Comparison of ENCODE assay signal across 24 cellular contexts in the genomic region with DNA sequence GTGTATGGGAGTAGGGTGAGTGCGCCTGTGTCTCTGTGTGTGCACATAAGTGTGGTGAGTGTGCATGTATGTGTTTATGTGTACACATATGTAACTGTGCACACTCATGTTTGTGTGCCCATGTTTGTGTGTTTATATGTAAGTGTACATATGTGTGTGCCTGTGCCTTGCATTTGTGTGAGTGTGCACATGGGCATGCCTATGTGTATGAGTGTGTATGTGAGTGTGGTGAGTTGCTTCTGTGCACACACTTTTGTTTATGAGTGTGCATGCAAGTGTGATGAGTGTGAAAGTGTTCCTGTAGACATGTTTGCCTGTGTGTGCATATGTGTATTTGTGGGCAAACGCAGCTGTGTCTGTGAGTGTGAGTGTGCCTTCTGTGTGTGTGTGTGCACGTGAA. TPM values are rescaled to one million over a fixed set of nuclear protein-coding genes. Genes with fewer than 3 reads are reported as not detected.
DNase-seq lines count a peak whose midpoint lies in the region; ATAC-seq lines count a peak whose summit lies in the region.
"Had no signal": no experiment of that assay in that cellular context is flagged by ENCODE, and none has a peak within 500 bp of the region (broad histone marks: within the 10 kb centered on the region; RNA-seq: fewer than 3 reads in every experiment).

No MANE protein-coding gene starts in this region.

- peaks cover 5 to 82% (median 69%) of the 10 kb centered on the region in 10 experiments; a peak in 18 of 20 replicates for H3K4me1 ChIP-seq in BLaER1 treated with 17β-estradiol and CSF1 and Interleukin-3, amounts not matched to agents 10 nM and 100 nM
- peaks cover 0 to 3% of the 10 kb centered on the region in 2 donors for H3K4me1 ChIP-seq in neuronal stem cell (ENCODE audit: control insufficient read depth in 2 of 2, insufficient read depth in 1 of 2, low read depth in 1 of 2, low read length in 2 of 2)

- H3K4me1 Mint-ChIP-seq in activated CD4-positive, alpha-beta T cell treated with anti-CD3 and anti-CD28 coated beads, Interleukin-2, amount 10 ng/mL, durations not matched to agents 7 days and 5 days = peaks cover 44% of the 10 kb centered on the region
- peaks cover 48% of the 10 kb centered on the region for H3K4me1 Mint-ChIP-seq in activated T-helper 2 cell treated with anti-CD3 and anti-CD28 coated beads, Interferon-gamma antibody, Interleukin-2, Interleukin-4, amounts not matched to agents 10 μg/mL and 5 μg/mL and 100 μg/mL, durations not matched to agents 14 hours and 24 hours and 36 hours (ENCODE audit: low read depth)
- H3K4me1 Mint-ChIP-seq in activated CD8-positive, alpha-beta memory T cell treated with anti-CD3 and anti-CD28 coated beads, Interleukin-2, amount 10 ng/mL, durations not matched to agents 7 days and 5 days = peaks cover 44% of the 10 kb centered on the region

- no peak overlapping the region for H3K4me3 ChIP-seq in BLaER1 treated with 17β-estradiol and CSF1 and Interleukin-3, amounts not matched to agents 10 nM and 100 nM
- H3K4me3 ChIP-seq in neuronal stem cell (ENCODE audit: low read length in 2 of 2) = peak overlapping the region in 1 of 2 donors; percentile 59
- H3K4me3 ChIP-seq: GM12878 had no signal

- no peak overlapping the region for H3K18ac ChIP-seq in neuronal stem cell (ENCODE audit: low read length)

- POLR2A ChIA-PET in activated CD4-positive, alpha-beta T cell treated with anti-CD3 and anti-CD28 coated beads, Interleukin-2, amount 10 ng/mL, durations not matched to agents 7 days and 5 days (lab: Charles Lee) = no interaction called here

- no peak overlapping the region for H2BK12ac ChIP-seq in neuronal stem cell (ENCODE audit: low read length)

- no peak overlapping the region for H3K4me3 Mint-ChIP-seq in activated CD4-positive, alpha-beta T cell treated with anti-CD3 and anti-CD28 coated beads, Interleukin-2, amount 10 ng/mL, durations not matched to agents 7 days and 5 days
- H3K4me3 Mint-ChIP-seq in activated T-helper 2 cell treated with anti-CD3 and anti-CD28 coated beads, Interferon-gamma antibody, Interleukin-2, Interleukin-4, amounts not matched to agents 10 μg/mL and 5 μg/mL and 100 μg/mL, durations not matched to agents 14 hours and 24 hours and 36 hours (ENCODE audit: low read depth) = no peak overlapping the region
- H3K4me3 Mint-ChIP-seq in activated CD8-positive, alpha-beta memory T cell treated with anti-CD3 and anti-CD28 coated beads, Interleukin-2, amount 10 ng/mL, durations not matched to agents 7 days and 5 days = no peak overlapping the region
- H3K4me3 Mint-ChIP-seq: CD8-positive, alpha-beta T cell had no signal

- H3K27ac Mint-ChIP-seq in activated CD4-positive, alpha-beta T cell treated with anti-CD3 and anti-CD28 coated beads, Interleukin-2, amount 10 ng/mL, durations not matched to agents 7 days and 5 days = peak overlapping the region; percentile 28
- peak overlapping the region; percentile 1 for H3K27ac Mint-ChIP-seq in activated T-helper 2 cell treated with anti-CD3 and anti-CD28 coated beads, Interferon-gamma antibody, Interleukin-2, Interleukin-4, amounts not matched to agents 10 μg/mL and 5 μg/mL and 100 μg/mL, durations not matched to agents 14 hours and 24 hours and 36 hours
- no peak overlapping the region for H3K27ac Mint-ChIP-seq in activated CD8-positive, alpha-beta memory T cell treated with anti-CD3 and anti-CD28 coated beads, Interleukin-2, amount 10 ng/mL, durations not matched to agents 7 days and 5 days
- H3K27ac Mint-ChIP-seq: CD8-positive, alpha-beta T cell had no signal

- H3K9me3 Mint-ChIP-seq in activated CD4-positive, alpha-beta T cell treated with anti-CD3 and anti-CD28 coated beads, Interleukin-2, amount 10 ng/mL, durations not matched to agents 7 days and 5 days = no peaks in the 10 kb centered on the region
- H3K9me3 Mint-ChIP-seq in activated T-helper 2 cell treated with anti-CD3 and anti-CD28 coated beads, Interferon-gamma antibody, Interleukin-2, Interleukin-4, amounts not matched to agents 10 μg/mL and 5 μg/mL and 100 μg/mL, durations not matched to agents 14 hours and 24 hours and 36 hours = no peaks in the 10 kb centered on the region
- H3K9me3 Mint-ChIP-seq in activated CD8-positive, alpha-beta memory T cell treated with anti-CD3 and anti-CD28 coated beads, Interleukin-2, amount 10 ng/mL, durations not matched to agents 7 days and 5 days (ENCODE audit: low read depth) = no peaks in the 10 kb centered on the region
- H3K9me3 Mint-ChIP-seq: CD8-positive, alpha-beta T cell had no signal

- H3K4ac ChIP-seq in neuronal stem cell (ENCODE audit: low read length) = no peak overlapping the region

- no peak overlapping the region for H2BK15ac ChIP-seq in neuronal stem cell (ENCODE audit: low read length)

- no peak overlapping the region for H2BK5ac ChIP-seq in neuronal stem cell (ENCODE audit: low read length)

- no peak overlapping the region for H2AK5ac ChIP-seq in neuronal stem cell (ENCODE audit: low read depth, low read length)

- no peak overlapping the region for H4K91ac ChIP-seq in neuronal stem cell (ENCODE audit: low read depth, low read length, poor library complexity)

- peaks cover 3% of the 10 kb centered on the region for H3K79me1 ChIP-seq in neuronal stem cell (ENCODE audit: low read depth, low read length)

- no peaks in the 10 kb centered on the region for H3K27me3 Mint-ChIP-seq in activated CD4-positive, alpha-beta T cell treated with anti-CD3 and anti-CD28 coated beads, Interleukin-2, amount 10 ng/mL, durations not matched to agents 7 days and 5 days
- no peaks in the 10 kb centered on the region for H3K27me3 Mint-ChIP-seq in activated T-helper 2 cell treated with anti-CD3 and anti-CD28 coated beads, Interferon-gamma antibody, Interleukin-2, Interleukin-4, amounts not matched to agents 10 μg/mL and 5 μg/mL and 100 μg/mL, durations not matched to agents 14 hours and 24 hours and 36 hours (ENCODE audit: low read depth)
- no peaks in the 10 kb centered on the region for H3K27me3 Mint-ChIP-seq in activated CD8-positive, alpha-beta memory T cell treated with anti-CD3 and anti-CD28 coated beads, Interleukin-2, amount 10 ng/mL, durations not matched to agents 7 days and 5 days

- CTCF ChIA-PET in activated CD4-positive, alpha-beta T cell treated with anti-CD3 and anti-CD28 coated beads, Interleukin-2, amount 10 ng/mL, durations not matched to agents 7 days and 5 days (lab: Charles Lee) = no interaction called here
- CTCF ChIA-PET in activated CD8-positive, alpha-beta memory T cell treated with anti-CD3 and anti-CD28 coated beads, Interleukin-2, amount 10 ng/mL, durations not matched to agents 7 days and 5 days (lab: Charles Lee) = no interaction called here

- intact Hi-C loops in activated T-helper 2 cell treated with anti-CD3 and anti-CD28 coated beads, Interferon-gamma antibody, Interleukin-2, Interleukin-4, amounts not matched to agents 10 μg/mL and 5 μg/mL and 100 μg/mL, durations not matched to agents 14 hours and 24 hours and 36 hours (cut with micrococcal nuclease) = no loop called here

- no peak overlapping the region for H2BK120ac ChIP-seq in neuronal stem cell (ENCODE audit: low read depth, low read length)

- 0 out of 22 replicates have a peak overlapping the region, but pooled peaks of 1 of the 11 experiments have one; percentile 14 for H3K9ac ChIP-seq in BLaER1 treated with 17β-estradiol and CSF1 and Interleukin-3, amounts not matched to agents 10 nM and 100 nM
- no peak overlapping the region for H3K9ac ChIP-seq in neuronal stem cell (ENCODE audit: low read depth, low read length, poor library complexity)
- H3K9ac ChIP-seq: KMS-11 had no signal

- H4K20me1 ChIP-seq in BLaER1 treated with 17β-estradiol and CSF1 and Interleukin-3, amounts not matched to agents 10 nM and 100 nM = no peaks in the 10 kb centered on the region

- peaks cover 2% of the 10 kb centered on the region for H3K36me3 Mint-ChIP-seq in activated CD4-positive, alpha-beta T cell treated with anti-CD3 and anti-CD28 coated beads, Interleukin-2, amount 10 ng/mL, durations not matched to agents 7 days and 5 days (ENCODE audit: low read depth)
- H3K36me3 Mint-ChIP-seq in activated T-helper 2 cell treated with anti-CD3 and anti-CD28 coated beads, Interferon-gamma antibody, Interleukin-2, Interleukin-4, amounts not matched to agents 10 μg/mL and 5 μg/mL and 100 μg/mL, durations not matched to agents 14 hours and 24 hours and 36 hours (ENCODE audit: low read depth) = peaks cover 50% of the 10 kb centered on the region
- H3K36me3 Mint-ChIP-seq in activated CD8-positive, alpha-beta memory T cell treated with anti-CD3 and anti-CD28 coated beads, Interleukin-2, amount 10 ng/mL, durations not matched to agents 7 days and 5 days = peaks cover 23% of the 10 kb centered on the region
- H3K36me3 Mint-ChIP-seq: CD8-positive, alpha-beta T cell had no signal

- no peaks in the 10 kb centered on the region for H3K27me3 ChIP-seq in BLaER1 treated with 17β-estradiol and CSF1 and Interleukin-3, amounts not matched to agents 10 nM and 100 nM
- peaks cover 0 to 3% (median 0%) of the 10 kb centered on the region in 3 experiments for H3K27me3 ChIP-seq in neuronal stem cell (ENCODE audit: control insufficient read depth in 3 of 3, insufficient read depth in 3 of 3, low read depth in 1 of 3, low read length in 3 of 3)

- DNase-seq in activated CD4-positive, alpha-beta T cell treated with anti-CD3 and anti-CD28 coated beads, Interleukin-2, amount 10 ng/mL, durations not matched to agents 7 days and 5 days = no peak
- DNase-seq in activated CD4-positive, alpha-beta T cell treated with anti-CD3 and anti-CD28 coated beads, Interleukin-2, amount 50 U/mL, for 48 hours = no peak
- no peak for DNase-seq in activated T-helper 2 cell treated with anti-CD3 and anti-CD28 coated beads, Interferon-gamma antibody, Interleukin-2, Interleukin-4, amounts not matched to agents 10 μg/mL and 5 μg/mL and 100 μg/mL, durations not matched to agents 14 hours and 24 hours and 36 hours (ENCODE audit: low spot score)
- DNase-seq in neuronal stem cell (ENCODE audit: low spot score) (no peak), NCI-H1417 treated with DMSO at 0.1 percent for 48 hours (lab: John Stamatoyannopoulos, UW) (no peak)
- DNase-seq in activated CD8-positive, alpha-beta memory T cell treated with anti-CD3 and anti-CD28 coated beads, Interleukin-2, amount 10 ng/mL, durations not matched to agents 7 days and 5 days = no peak
- DNase-seq: Calu3; CD8-positive, alpha-beta T cell; DMS53; GOT3; NCI-H1417; NCI-H1930; NCI-H345; NCI-H524 treated with DMSO at 0.1 percent for 48 hours; PC-3; SIG-M5 had no signal

- H3K14ac ChIP-seq in neuronal stem cell (ENCODE audit: low read length) = peak overlapping the region; percentile 10

- peak overlapping the region in 9 of 11 experiments; percentile 21 to 81 (median 67); a peak in 17 of 22 replicates for H3K4me2 ChIP-seq in BLaER1 treated with 17β-estradiol and CSF1 and Interleukin-3, amounts not matched to agents 10 nM and 100 nM
- H3K4me2 ChIP-seq in neuronal stem cell (ENCODE audit: insufficient read depth, low read length, poor library complexity, severe bottlenecking) = no peak overlapping the region
- H3K4me2 ChIP-seq: KMS-11 had no signal

- no CpG with 5 or more reads among the region's 3 CpGs for WGBS in neuronal stem cell (ENCODE audit: extremely low coverage in 2 of 2, insufficient read length in 2 of 2, insufficient replicate concordance in 1 of 2), 2 donors

- H3K36me3 ChIP-seq in BLaER1 treated with 17β-estradiol and CSF1 and Interleukin-3, amounts not matched to agents 10 nM and 100 nM = no peaks in the 10 kb centered on the region
- H3K36me3 ChIP-seq in neuronal stem cell (replicated peaks in 1 of 2; ENCODE audit: control insufficient read depth in 2 of 2, insufficient read depth in 2 of 2, low read length in 2 of 2) = peaks cover 0 to 4% of the 10 kb centered on the region in 2 donors

- no peak for ATAC-seq in activated CD8-positive, alpha-beta memory T cell treated with anti-CD3 and anti-CD28 coated beads, Interleukin-2, amount 10 ng/mL, durations not matched to agents 7 days and 5 days
- ATAC-seq in HG02798 (IDR thresholded peaks at IDR 0.05; ENCODE audit: poor library complexity, unreplicated experiment) = no peak
- ATAC-seq: CD8-positive, alpha-beta T cell; GM12878; HCT116; PC-3 had no signal

- no peak overlapping the region for H4K8ac ChIP-seq in neuronal stem cell (ENCODE audit: low read depth, low read length)

- H2AFZ ChIP-seq in neuronal stem cell (ENCODE audit: low read length) = no peak overlapping the region

- H3K9me3 ChIP-seq in BLaER1 treated with 17β-estradiol and CSF1 and Interleukin-3, amounts not matched to agents 10 nM and 100 nM (replicated peaks in 1 of 11) = no peaks in the 10 kb centered on the region
- peaks cover 0 to 30% of the 10 kb centered on the region in 2 donors for H3K9me3 ChIP-seq in neuronal stem cell (replicated peaks in 1 of 2; ENCODE audit: control insufficient read depth in 2 of 2, insufficient read depth in 1 of 2, low read depth in 1 of 2, low read length in 2 of 2)

- no peak overlapping the region for H3K27ac ChIP-seq in BLaER1 treated with 17β-estradiol and CSF1 and Interleukin-3, amounts not matched to agents 10 nM and 100 nM
- no peak overlapping the region for H3K27ac ChIP-seq in neuronal stem cell (replicated peaks; ENCODE audit: low read length)
- H3K27ac ChIP-seq: KMS-11 had no signal

- H3K23ac ChIP-seq in neuronal stem cell (ENCODE audit: low read depth, low read length, poor library complexity) = no peak overlapping the region

RNA-seq across cellular contexts. Expression of gene IL9R, which starts 7.2 kb away (rescaled TPM):
- 10 to 100 TPM; 24.2 to 25.2 TPM for total RNA-seq in activated CD4-positive, alpha-beta T cell treated with anti-CD3 and anti-CD28 coated beads, Interleukin-2, amount 10 ng/mL, durations not matched to agents 7 days and 5 days
- total RNA-seq in activated T-helper 2 cell treated with anti-CD3 and anti-CD28 coated beads, Interferon-gamma antibody, Interleukin-2, Interleukin-4, amounts not matched to agents 10 μg/mL and 5 μg/mL and 100 μg/mL, durations not matched to agents 14 hours and 24 hours and 36 hours = 54.7 and 64.9 TPM in 2 replicates
- polyA plus RNA-seq in neuronal stem cell (2013, experiment 1 of 2) = 0.03 TPM
- 0.03 TPM for polyA plus RNA-seq in neuronal stem cell (2013, experiment 2 of 2)
- total RNA-seq in activated CD8-positive, alpha-beta memory T cell treated with anti-CD3 and anti-CD28 coated beads, Interleukin-2, amount 10 ng/mL, durations not matched to agents 7 days and 5 days = 100 to 1,000 TPM in 1 of 2 experiments, 10 to 100 TPM in 1; 87.0 to 110 TPM
- total RNA-seq: A172, Calu3, M059J, PC-3 had no signal
- polyA plus RNA-seq: BJ had no signal
